ENCODE assay signal across 15 cellular contexts in genomic region chr2:19746137-19746585, GRCh38.
DNase-seq lines count a peak whose midpoint lies in the region; ATAC-seq and TF ChIP-seq lines count a peak whose summit lies in the region.
"Had no signal": no experiment of that assay in that cellular context is flagged by ENCODE, and none has a peak within 500 bp of the region (broad histone marks: within the 10 kb centered on the region; RNA-seq: fewer than 3 reads in every experiment).

No MANE protein-coding gene starts in this region.

- H3K27me3 ChIP-seq in SJCRH30 = no peaks in the 10 kb centered on the region
- no peaks in the 10 kb centered on the region for H3K27me3 ChIP-seq in A673 (replicated peaks; ENCODE audit: insufficient read depth, low read depth, low read length, poor library complexity)
- H3K27me3 ChIP-seq: SJSA1 had no signal

- DNase-seq in stimulated activated naive CD8-positive, alpha-beta T cell treated with anti-CD3 and anti-CD28 coated beads, Interleukin-15, amount 100 ng/mL, for 72 hours = no peak
- DNase-seq in stimulated activated naive CD8-positive, alpha-beta T cell treated with anti-CD3 and anti-CD28 coated beads, Interleukin-15, Interleukin-2, amounts not matched to agents 100 U/mL and 50 U/mL, for 24 hours = no peak
- DNase-seq in SJCRH30 (peak; percentile 45 to 56), myocyte (ENCODE audit: low read depth) (peak; percentile 38), DMS79 treated with DMSO at 0.1 percent for 48 hours (lab: John Stamatoyannopoulos, UW) (no peak), A673 (ENCODE audit: low spot score) (no peak)
- DNase-seq: CD4-positive, alpha-beta T cell; GF-D8; NCI-H1048; NCI-H446 treated with DMSO at 0.1 percent for 48 hours; RPMI8226 had no signal

- BruUV-seq in A673 (replicated peaks; lab: Mats Ljungman, UMichigan) = no TSS peak

- H3K4me3 ChIP-seq in SJCRH30 = no peak overlapping the region
- no peak overlapping the region for H3K4me3 ChIP-seq in A673 (ENCODE audit: low read depth, low read length, poor library complexity, severe bottlenecking)
- H3K4me3 ChIP-seq: HAP-1, SJSA1 had no signal

- H3K36me3 ChIP-seq in SJCRH30 = no peaks in the 10 kb centered on the region
- no peaks in the 10 kb centered on the region for H3K36me3 ChIP-seq in A673 (ENCODE audit: insufficient read depth, low read length, poor library complexity, severe bottlenecking)
- H3K36me3 ChIP-seq: HAP-1, SJSA1 had no signal

- CTCF ChIA-PET in A673 (lab: Charles Lee) = interaction anchor here (0.9 to 1.0 kb wide), 2 partner anchors 377 to 396 kb away, joined by 4 read pairs; no protein-coding TSS in a partner anchor

- no peaks in the 10 kb centered on the region for H3K4me1 Mint-ChIP-seq in stimulated activated naive CD8-positive, alpha-beta T cell treated with anti-CD3 and anti-CD28 coated beads, Interleukin-15, amount 100 ng/mL, for 72 hours

- TF ChIP-seq CTCF in A673 (conservative IDR thresholded peaks at IDR 0.05; ENCODE audit: low read depth, low read length) = no peak

- H3K27ac Mint-ChIP-seq in stimulated activated naive CD8-positive, alpha-beta T cell treated with anti-CD3 and anti-CD28 coated beads, Interleukin-15, amount 100 ng/mL, for 72 hours = peak overlapping the region in 1 of 2 donors; percentile 9
- H3K27ac Mint-ChIP-seq: CD4-positive, alpha-beta T cell; IgD-negative memory B cell had no signal

- no peak overlapping the region for H3K27ac ChIP-seq in SJCRH30
- H3K27ac ChIP-seq in A673 (ENCODE audit: low read depth, low read length, poor library complexity, severe bottlenecking) = no peak overlapping the region
- H3K27ac ChIP-seq: SJSA1 had no signal

- H3K9me3 ChIP-seq in SJCRH30 (replicated peaks) (no peaks in the 10 kb centered on the region), A673 (ENCODE audit: low read depth, low read length, poor library complexity, severe bottlenecking) (no peaks in the 10 kb centered on the region)
- H3K9me3 ChIP-seq: HAP-1, SJSA1 had no signal

- POLR2A ChIA-PET in A673 (lab: Charles Lee; ENCODE audit: low non-redundant PET) = no interaction called here

- peak; percentile 13 for ATAC-seq in stimulated activated naive CD8-positive, alpha-beta T cell treated with anti-CD3 and anti-CD28 coated beads, Interleukin-15, amount 100 ng/mL, for 72 hours
- no peak for ATAC-seq in stimulated activated naive CD8-positive, alpha-beta T cell treated with anti-CD3 and anti-CD28 coated beads, Interleukin-15, Interleukin-2, amounts not matched to agents 100 U/mL and 50 U/mL, for 24 hours
- no peak for ATAC-seq in GM21619 (IDR thresholded peaks at IDR 0.05; ENCODE audit: unreplicated experiment)

- no peak overlapping the region for H3K4me3 Mint-ChIP-seq in stimulated activated naive CD8-positive, alpha-beta T cell treated with anti-CD3 and anti-CD28 coated beads, Interleukin-15, amount 100 ng/mL, for 72 hours
- H3K4me3 Mint-ChIP-seq: CD4-positive, alpha-beta T cell; IgD-negative memory B cell had no signal

- H3K4me1 ChIP-seq in SJCRH30 (peaks cover 8% of the 10 kb centered on the region; the same call in 1 of the 2 replicates), A673 (ENCODE audit: insufficient read depth, low read length, poor library complexity, severe bottlenecking) (no peaks in the 10 kb centered on the region)
- H3K4me1 ChIP-seq: HAP-1, SJSA1 had no signal

- intact Hi-C loops in A673 (cut with micrococcal nuclease; ENCODE audit: unreplicated experiment) = loop anchor here (5.0 kb wide), 2 partner anchors 389 to 994 kb away; partner anchors contain the start of gene OSR1

- peaks cover 13% of the 10 kb centered on the region for H3K27me3 Mint-ChIP-seq in stimulated activated naive CD8-positive, alpha-beta T cell treated with anti-CD3 and anti-CD28 coated beads, Interleukin-15, amount 100 ng/mL, for 72 hours

- no peaks in the 10 kb centered on the region for H3K9me3 Mint-ChIP-seq in stimulated activated naive CD8-positive, alpha-beta T cell treated with anti-CD3 and anti-CD28 coated beads, Interleukin-15, amount 100 ng/mL, for 72 hours
- H3K9me3 Mint-ChIP-seq: CD4-positive, alpha-beta T cell; IgD-negative memory B cell had no signal

Comparison
In these comparisons a context has a peak if more than half of its experiments do, and no peak if none do; other contexts are left out.
1. DNase-seq: peak in SJCRH30 (2 of 2) and myocyte (single experiment); none in stimulated activated naive CD8-positive, alpha-beta T cell treated with anti-CD3 and anti-CD28 coated beads, Interleukin-15, amount 100 ng/mL, for 72 hours (0 of 2), stimulated activated naive CD8-positive, alpha-beta T cell treated with anti-CD3 and anti-CD28 coated beads, Interleukin-15, Interleukin-2, amounts not matched to agents 100 U/mL and 50 U/mL, for 24 hours (single experiment), DMS79 treated with DMSO at 0.1 percent for 48 hours (single experiment) and A673 (single experiment).